In genomic region chr6:92150560-92150959, GRCh38 we compare ENCODE assay signal across 29 cellular contexts.
"Had no signal": no experiment of that assay in that cellular context is flagged by ENCODE, and none has a peak within 500 bp of the region (broad histone marks: within the 10 kb centered on the region; RNA-seq: fewer than 3 reads in every experiment).

No MANE protein-coding gene starts in this region.

- DNase-seq: activated CD4-positive, alpha-beta T cell treated with anti-CD3 and anti-CD28 coated beads for 1 hour; activated CD4-positive, alpha-beta T cell treated with anti-CD3 and anti-CD28 coated beads for 4 hours; activated CD4-positive, alpha-beta T cell treated with anti-CD3 and anti-CD28 coated beads, Interleukin-2, amount 10 ng/mL, durations not matched to agents 7 days and 5 days; activated CD4-positive, alpha-beta T cell treated with anti-CD3 and anti-CD28 coated beads, Interleukin-2, amount 50 U/mL, for 48 hours; activated CD8-positive, alpha-beta memory T cell treated with anti-CD3 and anti-CD28 coated beads for 24 hours; activated CD8-positive, alpha-beta T cell treated with anti-CD3 and anti-CD28 coated beads for 36 hours; activated effector memory CD4-positive, alpha-beta T cell treated with Interleukin-2 at 50 U/mL for 16 hours; activated gamma-delta T cell treated with Interleukin-2 at 50 U/mL for 16 hours; activated naive CD4-positive, alpha-beta T cell treated with anti-CD3 and anti-CD28 coated beads, Interleukin-2, amount 50 U/mL, for 16 hours; activated naive CD4-positive, alpha-beta T cell treated with Interleukin-2 at 50 U/mL for 16 hours; activated T-cell treated with anti-CD3 and anti-CD28 coated beads, Interleukin-2, amount 50 U/mL, for 4 hours; amniotic stem cell; anterior cingulate cortex; brain microvascular endothelial cell; caudate nucleus; cortex of kidney; dermis blood vessel endothelial cell; effector CD4-positive, alpha-beta T cell; effector memory CD8-positive, alpha-beta T cell; esophagus squamous epithelium; head of caudate nucleus; T-helper 2 cell had no signal

- H3K4me1 ChIP-seq: esophagus squamous epithelium had no signal

- H3K36me3 ChIP-seq: brain microvascular endothelial cell, esophagus squamous epithelium had no signal

- H3K27me3 ChIP-seq: brain microvascular endothelial cell, esophagus squamous epithelium had no signal

- ATAC-seq: activated CD8-positive, alpha-beta T cell treated with anti-CD3 and anti-CD28 coated beads for 36 hours; activated T-cell treated with anti-CD3 and anti-CD28 coated beads, Interleukin-2, amount 50 U/mL, for 4 hours; activated T-helper 17 cell treated with anti-CD3 and anti-CD28 coated beads, Interleukin-2, amount 50 U/mL, for 72 hours; effector memory CD8-positive, alpha-beta T cell; WTC11 had no signal

- H3K27ac ChIP-seq: brain microvascular endothelial cell, epithelial cell of prostate, esophagus squamous epithelium, VCaP had no signal

- FAIRE-seq: astrocyte, colon, frontal cortex had no signal

- H3K9me3 ChIP-seq: esophagus squamous epithelium had no signal

- H3K4me3 ChIP-seq: esophagus squamous epithelium had no signal
